8 cellular contexts compared by ENCODE assay signal in the genomic region with DNA sequence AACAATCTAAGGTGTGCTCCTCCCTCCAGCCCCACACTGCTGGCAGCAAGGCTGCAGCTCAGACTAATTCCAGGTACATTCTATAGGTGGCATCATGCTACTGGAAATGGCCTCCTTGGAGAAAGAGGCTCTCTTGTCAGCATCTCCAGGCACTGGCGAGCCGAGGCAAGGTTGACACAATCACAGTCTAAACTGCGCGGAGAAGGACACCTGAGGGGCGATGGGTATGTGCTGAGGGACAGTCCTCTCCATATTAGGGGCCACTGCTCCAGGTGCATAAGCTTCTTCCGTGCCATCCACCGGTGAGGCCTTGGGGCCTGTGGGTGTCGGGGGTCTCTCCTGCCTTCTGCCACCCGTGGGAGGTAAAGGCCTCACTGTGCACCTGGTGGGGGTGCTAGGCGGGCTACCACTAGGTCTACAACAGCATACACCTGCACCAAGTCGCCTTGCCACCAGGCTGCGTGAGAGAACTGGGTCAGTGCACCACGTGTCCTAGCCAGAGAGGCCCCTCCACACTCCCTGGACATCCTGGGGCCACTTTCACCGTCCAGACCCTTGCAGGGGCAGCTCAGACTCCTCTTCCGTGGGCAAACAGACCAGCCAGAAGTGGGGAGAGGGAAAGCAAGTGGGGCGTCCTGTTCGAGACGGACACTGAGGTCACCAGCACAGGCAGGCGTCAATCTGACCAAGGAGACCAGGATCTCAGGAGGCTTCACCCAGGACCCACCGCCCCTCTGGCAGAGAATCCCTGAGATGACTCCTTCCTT. TPM values are rescaled to one million over a fixed set of nuclear protein-coding genes. Genes with fewer than 3 reads are reported as not detected.
DNase-seq lines count a peak whose midpoint lies in the region; ATAC-seq and TF ChIP-seq lines count a peak whose summit lies in the region.

No MANE protein-coding gene starts in this region.

- peaks cover 66% of the 10 kb centered on the region for H3K27me3 Mint-ChIP-seq in Calu3 (ENCODE audit: unreplicated experiment)

- H3K9me3 ChIP-seq in HEK293 (ENCODE audit: control insufficient read depth, insufficient read depth, low read depth, low read length) (no peaks in the 10 kb centered on the region), Panc1 (ENCODE audit: control insufficient read depth, insufficient read depth, low read depth, low read length) (no peaks in the 10 kb centered on the region), psoas muscle (no peaks in the 10 kb centered on the region)

- H3K27me3 ChIP-seq in Panc1 (ENCODE audit: control insufficient read depth, insufficient read depth, low read length) (peaks cover 4% of the 10 kb centered on the region; the same call in 1 of the 2 replicates), psoas muscle (ENCODE audit: insufficient read depth in 3 of 3, low read length in 2 of 3) (peaks cover 0 to 89% (median 69%) of the 10 kb centered on the region in 3 donors)

- H3K36me3 ChIP-seq in HEK293 (ENCODE audit: control insufficient read depth in 2 of 2, insufficient read depth in 1 of 2, low read length in 2 of 2), result no peaks in the 10 kb centered on the region
- H3K36me3 ChIP-seq in Panc1 (ENCODE audit: control insufficient read depth, insufficient read depth, low read length), result no peaks in the 10 kb centered on the region
- H3K36me3 ChIP-seq in psoas muscle (ENCODE audit: insufficient read depth in 1 of 2, low read depth in 1 of 2), result no peaks in the 10 kb centered on the region

- H3K4me1 ChIP-seq in HEK293 (ENCODE audit: control insufficient read depth, insufficient read depth, low read length) (peaks cover 17% of the 10 kb centered on the region), Panc1 (ENCODE audit: control insufficient read depth, insufficient read depth, low read length) (peaks cover 28% of the 10 kb centered on the region), psoas muscle (peaks cover 16% of the 10 kb centered on the region)

- BruUV-seq in Calu3 (replicated peaks; lab: Mats Ljungman, UMichigan) (no TSS peak), Panc1 (replicated peaks; lab: Mats Ljungman, UMichigan) (no TSS peak)

- peaks cover 35% of the 10 kb centered on the region for H3K36me3 Mint-ChIP-seq in Calu3 (ENCODE audit: insufficient read depth, unreplicated experiment)

- peak; percentile 67 for ATAC-seq in Panc1
- ATAC-seq in psoas muscle, result peak in 3 of 4 donors; percentile 46 to 62 (median 47)
- no peak for ATAC-seq in GM19351 (IDR thresholded peaks at IDR 0.05; ENCODE audit: unreplicated experiment)

- WGBS in psoas muscle, 3 donors, result 38 to 44% (median 39%) methylated on average over 20 of the region's 20 CpGs

- in situ Hi-C loops in Panc1 (cut with HindIII; ENCODE audit: low pct_unique_long_range_greater_than_20kb, low sequenced_read_pairs), result no loop called here

- H3K9me3 Mint-ChIP-seq in Calu3 (ENCODE audit: low read depth, unreplicated experiment), result no peaks in the 10 kb centered on the region

- POLR2A ChIA-PET in HEK293 (lab: Yijun Ruan, JAX), result interaction anchor here (0.8 to 4.0 kb wide), 4 partner anchors 12 to 200 kb away, joined by 3 to 24 read pairs (median 10); partner anchors contain the start of genes CBX4 and CBX8
- POLR2A ChIA-PET in Panc1 (lab: Charles Lee), result interaction anchor here (1.1 to 1.8 kb wide), 2 partner anchors 12 to 26 kb away, joined by 3 to 8 read pairs; no protein-coding TSS in a partner anchor

- H3K4me3 ChIP-seq in HEK293 (ENCODE audit: low read depth, low read length) (no peak overlapping the region), Panc1 (ENCODE audit: low read depth in 2 of 2, low read length in 2 of 2) (no peak overlapping the region), epithelial cell of proximal tubule (ENCODE audit: low read depth, low read length) (no peak overlapping the region), psoas muscle (no peak overlapping the region)

- peak; percentile 49 for TF ChIP-seq CTCF in Calu3 (IDR thresholded peaks at IDR 0.05; ENCODE audit: unreplicated experiment)
- TF ChIP-seq CTCF in HEK293 (tag by site-specific recombination; IDR thresholded peaks at IDR 0.05), result no peak
- TF ChIP-seq CTCF in Panc1 (IDR thresholded peaks at IDR 0.05), result peak; percentile 83
- TF ChIP-seq CTCF in epithelial cell of proximal tubule (conservative IDR thresholded peaks at IDR 0.05; ENCODE audit: low read depth, low read length), result peak; percentile 60
- no peak for TF ChIP-seq CTCF in psoas muscle (IDR thresholded peaks at IDR 0.05)

- peak; percentile 65 for DNase-seq in Calu3
- no peak for DNase-seq in Panc1 (ENCODE audit: low read depth, low spot score)
- DNase-seq in epithelial cell of proximal tubule (ENCODE audit: low read depth), result peak; percentile 30
- no peak for DNase-seq in psoas muscle
- no peak for DNase-seq in NAMALWA (ENCODE audit: low spot score)
- DNase-seq in cortex of kidney (lab: John Stamatoyannopoulos, UW), result no peak

- CTCF ChIA-PET in Calu3 (lab: Charles Lee) (interaction anchor here (0.7 to 2.4 kb wide), 19 partner anchors 8 to 199 kb away, joined by 3 to 20 read pairs (median 4); partner anchors contain the start of genes CBX4 and CBX8), HEK293 (lab: Yijun Ruan, JAX) (interaction anchor here (0.5 to 4.1 kb wide), 29 partner anchors 9 to 1038 kb away, joined by 3 to 18 read pairs (median 4); partner anchors contain the start of genes CBX4 and CBX8), Panc1 (lab: Charles Lee) (interaction anchor here (0.6 to 1.4 kb wide), 10 partner anchors 10 to 200 kb away, joined by 3 to 12 read pairs (median 3); partner anchors contain the start of gene CBX8)

- peak overlapping the region; percentile 65 for H3K4me3 Mint-ChIP-seq in Calu3 (ENCODE audit: low read depth, unreplicated experiment)

- peak overlapping the region; percentile 48 for H3K27ac Mint-ChIP-seq in Calu3 (ENCODE audit: unreplicated experiment)

- H3K4me1 Mint-ChIP-seq in Calu3 (ENCODE audit: low read depth, unreplicated experiment), result peaks cover 29% of the 10 kb centered on the region

- H3K27ac ChIP-seq in HEK293 (ENCODE audit: extremely low read depth, low read depth, low read length) (no peak overlapping the region), Panc1 (ENCODE audit: low read length) (no peak overlapping the region), psoas muscle (no peak overlapping the region)

- intact Hi-C loops in Calu3 (cut with micrococcal nuclease; ENCODE audit: unreplicated experiment) (loop anchor here (1.0 to 5.0 kb wide), 3 partner anchors 43 to 178 kb away; no protein-coding TSS in a partner anchor), Panc1 (cut with micrococcal nuclease; ENCODE audit: unreplicated experiment) (loop anchor here (5.0 kb wide), 1 partner anchor 183 kb away; no protein-coding TSS in a partner anchor), psoas muscle (cut with DNase I) (loop anchor here in 1 of 2 donors (5.0 kb wide), 1 partner anchor 183 kb away; no protein-coding TSS in a partner anchor)

TF ChIP-seq in HEK293, 187 proteins besides CTCF, POLR2A, EP300 and RAD21 (continues in another document):
- TF ChIP-seq, protein P1, sequence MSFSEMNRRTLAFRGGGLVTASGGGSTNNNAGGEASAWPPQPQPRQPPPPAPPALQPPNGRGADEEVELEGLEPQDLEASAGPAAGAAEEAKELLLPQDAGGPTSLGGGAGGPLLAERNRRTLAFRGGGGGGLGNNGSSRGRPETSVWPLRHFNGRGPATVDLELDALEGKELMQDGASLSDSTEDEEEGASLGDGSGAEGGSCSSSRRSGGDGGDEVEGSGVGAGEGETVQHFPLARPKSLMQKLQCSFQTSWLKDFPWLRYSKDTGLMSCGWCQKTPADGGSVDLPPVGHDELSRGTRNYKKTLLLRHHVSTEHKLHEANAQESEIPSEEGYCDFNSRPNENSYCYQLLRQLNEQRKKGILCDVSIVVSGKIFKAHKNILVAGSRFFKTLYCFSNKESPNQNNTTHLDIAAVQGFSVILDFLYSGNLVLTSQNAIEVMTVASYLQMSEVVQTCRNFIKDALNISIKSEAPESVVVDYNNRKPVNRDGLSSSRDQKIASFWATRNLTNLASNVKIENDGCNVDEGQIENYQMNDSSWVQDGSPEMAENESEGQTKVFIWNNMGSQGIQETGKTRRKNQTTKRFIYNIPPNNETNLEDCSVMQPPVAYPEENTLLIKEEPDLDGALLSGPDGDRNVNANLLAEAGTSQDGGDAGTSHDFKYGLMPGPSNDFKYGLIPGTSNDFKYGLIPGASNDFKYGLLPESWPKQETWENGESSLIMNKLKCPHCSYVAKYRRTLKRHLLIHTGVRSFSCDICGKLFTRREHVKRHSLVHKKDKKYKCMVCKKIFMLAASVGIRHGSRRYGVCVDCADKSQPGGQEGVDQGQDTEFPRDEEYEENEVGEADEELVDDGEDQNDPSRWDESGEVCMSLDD (tag by site-specific recombination; IDR thresholded peaks at IDR 0.05), result 0 out of 2 replicates have a peak, but pooled peaks have one; percentile 13

RNA-seq across cellular contexts. Expression of gene CBX8, which starts 12.1 kb away (rescaled TPM):
- total RNA-seq in Calu3 (2022) (11.1 and 11.8 TPM in 2 replicates), Panc1 (2021; ENCODE audit: unreplicated experiment) (15.3 TPM), epithelial cell of proximal tubule (3.5 and 4.1 TPM in 2 replicates), psoas muscle (1 to 10 TPM in 3 of 4 donors, under 1 TPM in 1; 0.40 to 3.3 (median 1.2) TPM)
- 17.3 TPM for polyA plus RNA-seq in Panc1 (2012; ENCODE audit: insufficient read length)
- 1 to 10 TPM; 1.3 to 3.5 (median 1.3) TPM for polyA plus RNA-seq in psoas muscle

RNA-seq across cellular contexts. Expression of gene CBX4, which starts 30.3 kb away (rescaled TPM):
- total RNA-seq in Calu3 (2022) (40.2 and 46.8 TPM in 2 replicates), Panc1 (2021; ENCODE audit: unreplicated experiment) (48.6 TPM), epithelial cell of proximal tubule (4.8 and 7.4 TPM in 2 replicates), psoas muscle (1 to 10 TPM; 2.5 to 7.8 (median 4.6) TPM)
- 39.2 TPM for polyA plus RNA-seq in Panc1 (2012; ENCODE audit: insufficient read length)
- 1 to 10 TPM; 1.9 to 3.6 (median 2.4) TPM for polyA plus RNA-seq in psoas muscle

RNA-seq across cellular contexts. Expression of gene CBX2, which starts 31.0 kb away (rescaled TPM):
- total RNA-seq in Calu3 (2022) (6.3 and 8.3 TPM in 2 replicates), Panc1 (2021; ENCODE audit: unreplicated experiment) (9.0 TPM), epithelial cell of proximal tubule (7.6 and 11.1 TPM in 2 replicates), psoas muscle (1 to 10 TPM in 2 of 4 donors, under 1 TPM in 2; 0.40 to 2.3 (median 0.79) TPM)
- 5.9 TPM for polyA plus RNA-seq in Panc1 (2012; ENCODE audit: insufficient read length)
- polyA plus RNA-seq in psoas muscle, result 1 to 10 TPM in 1 of 3 donors, under 1 TPM in 2; 0.44 to 1.0 (median 0.51) TPM

Comparison
In these comparisons a context has a peak if more than half of its experiments do, and no peak if none do; other contexts are left out.
1. DNase-seq: peak in Calu3 (single experiment) and epithelial cell of proximal tubule (single experiment); none in Panc1 (single experiment), psoas muscle (0 of 2), NAMALWA (single experiment) and cortex of kidney (single experiment).
2. CTCF ChIP-seq: peak in Calu3 (single experiment), Panc1 (single experiment) and epithelial cell of proximal tubule (single experiment); none in HEK293 (single experiment) and psoas muscle (single experiment).